ENCODE assay signal across 1 cellular context in the genomic region with DNA sequence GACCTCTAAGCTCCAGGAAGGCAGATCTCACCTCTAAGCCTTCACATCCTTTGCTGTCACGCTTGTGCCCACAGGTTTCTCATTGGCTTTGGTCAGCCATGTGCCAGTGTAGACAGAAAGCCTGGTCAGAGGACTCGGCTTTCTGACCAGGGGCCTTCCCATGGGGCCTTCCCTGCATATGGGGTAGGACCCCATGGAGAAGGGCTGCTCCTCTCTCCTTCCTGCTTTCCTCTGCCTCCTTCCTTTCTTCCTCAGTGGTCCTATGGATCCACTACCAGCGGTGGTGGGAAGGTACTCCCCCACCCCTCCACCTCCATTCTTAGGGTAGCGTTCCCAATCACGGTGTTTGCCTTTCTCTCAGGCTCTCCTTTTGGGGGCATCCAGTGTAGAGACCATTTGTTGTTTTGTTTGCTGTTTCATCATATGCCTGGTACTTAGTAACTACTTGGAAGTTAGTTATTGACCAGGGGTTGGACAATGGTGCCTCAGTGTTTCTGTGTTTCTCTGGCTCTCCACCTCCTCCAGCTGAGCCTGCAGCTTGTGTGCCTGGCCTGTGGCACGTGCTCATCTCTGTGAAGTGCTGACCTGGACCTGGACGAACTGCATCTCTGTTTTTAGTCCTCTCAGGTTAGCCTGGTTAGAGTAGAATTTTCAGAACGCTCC.
TF ChIP-seq lines count a peak whose summit lies in the region.

No MANE protein-coding gene starts in this region.

TF ChIP-seq in HepG2, 621 proteins besides CTCF, POLR2A, EP300 and RAD21 (continued from another document and continues in another):
- TF ChIP-seq, protein P1, sequence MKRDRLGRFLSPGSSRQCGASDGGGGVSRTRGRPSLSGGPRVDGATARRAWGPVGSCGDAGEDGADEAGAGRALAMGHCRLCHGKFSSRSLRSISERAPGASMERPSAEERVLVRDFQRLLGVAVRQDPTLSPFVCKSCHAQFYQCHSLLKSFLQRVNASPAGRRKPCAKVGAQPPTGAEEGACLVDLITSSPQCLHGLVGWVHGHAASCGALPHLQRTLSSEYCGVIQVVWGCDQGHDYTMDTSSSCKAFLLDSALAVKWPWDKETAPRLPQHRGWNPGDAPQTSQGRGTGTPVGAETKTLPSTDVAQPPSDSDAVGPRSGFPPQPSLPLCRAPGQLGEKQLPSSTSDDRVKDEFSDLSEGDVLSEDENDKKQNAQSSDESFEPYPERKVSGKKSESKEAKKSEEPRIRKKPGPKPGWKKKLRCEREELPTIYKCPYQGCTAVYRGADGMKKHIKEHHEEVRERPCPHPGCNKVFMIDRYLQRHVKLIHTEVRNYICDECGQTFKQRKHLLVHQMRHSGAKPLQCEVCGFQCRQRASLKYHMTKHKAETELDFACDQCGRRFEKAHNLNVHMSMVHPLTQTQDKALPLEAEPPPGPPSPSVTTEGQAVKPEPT (CRISPR knock-in tag; IDR thresholded peaks at IDR 0.05; ENCODE audit: low read depth) = no peak
- TF ChIP-seq, protein P2, sequence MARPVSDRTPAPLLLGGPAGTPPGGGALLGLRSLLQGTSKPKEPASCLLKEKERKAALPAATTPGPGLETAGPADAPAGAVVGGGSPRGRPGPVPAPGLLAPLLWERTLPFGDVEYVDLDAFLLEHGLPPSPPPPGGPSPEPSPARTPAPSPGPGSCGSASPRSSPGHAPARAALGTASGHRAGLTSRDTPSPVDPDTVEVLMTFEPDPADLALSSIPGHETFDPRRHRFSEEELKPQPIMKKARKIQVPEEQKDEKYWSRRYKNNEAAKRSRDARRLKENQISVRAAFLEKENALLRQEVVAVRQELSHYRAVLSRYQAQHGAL (CRISPR knock-in tag; IDR thresholded peaks at IDR 0.05; ENCODE audit: not compliant biosample characterization) = no peak
- TF ChIP-seq, protein P3, sequence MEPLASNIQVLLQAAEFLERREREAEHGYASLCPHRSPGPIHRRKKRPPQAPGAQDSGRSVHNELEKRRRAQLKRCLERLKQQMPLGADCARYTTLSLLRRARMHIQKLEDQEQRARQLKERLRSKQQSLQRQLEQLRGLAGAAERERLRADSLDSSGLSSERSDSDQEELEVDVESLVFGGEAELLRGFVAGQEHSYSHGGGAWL (CRISPR knock-in tag; IDR thresholded peaks at IDR 0.05) = no peak
- TF ChIP-seq SAP130 (CRISPR knock-in tag; IDR thresholded peaks at IDR 0.05; ENCODE audit: low read depth) = peak; percentile 43; the same call in 1 of the 2 replicates
- TF ChIP-seq ZBTB20 (CRISPR knock-in tag; IDR thresholded peaks at IDR 0.05; ENCODE audit: borderline replicate concordance, low read depth) = no peak
- TF ChIP-seq, protein P4, sequence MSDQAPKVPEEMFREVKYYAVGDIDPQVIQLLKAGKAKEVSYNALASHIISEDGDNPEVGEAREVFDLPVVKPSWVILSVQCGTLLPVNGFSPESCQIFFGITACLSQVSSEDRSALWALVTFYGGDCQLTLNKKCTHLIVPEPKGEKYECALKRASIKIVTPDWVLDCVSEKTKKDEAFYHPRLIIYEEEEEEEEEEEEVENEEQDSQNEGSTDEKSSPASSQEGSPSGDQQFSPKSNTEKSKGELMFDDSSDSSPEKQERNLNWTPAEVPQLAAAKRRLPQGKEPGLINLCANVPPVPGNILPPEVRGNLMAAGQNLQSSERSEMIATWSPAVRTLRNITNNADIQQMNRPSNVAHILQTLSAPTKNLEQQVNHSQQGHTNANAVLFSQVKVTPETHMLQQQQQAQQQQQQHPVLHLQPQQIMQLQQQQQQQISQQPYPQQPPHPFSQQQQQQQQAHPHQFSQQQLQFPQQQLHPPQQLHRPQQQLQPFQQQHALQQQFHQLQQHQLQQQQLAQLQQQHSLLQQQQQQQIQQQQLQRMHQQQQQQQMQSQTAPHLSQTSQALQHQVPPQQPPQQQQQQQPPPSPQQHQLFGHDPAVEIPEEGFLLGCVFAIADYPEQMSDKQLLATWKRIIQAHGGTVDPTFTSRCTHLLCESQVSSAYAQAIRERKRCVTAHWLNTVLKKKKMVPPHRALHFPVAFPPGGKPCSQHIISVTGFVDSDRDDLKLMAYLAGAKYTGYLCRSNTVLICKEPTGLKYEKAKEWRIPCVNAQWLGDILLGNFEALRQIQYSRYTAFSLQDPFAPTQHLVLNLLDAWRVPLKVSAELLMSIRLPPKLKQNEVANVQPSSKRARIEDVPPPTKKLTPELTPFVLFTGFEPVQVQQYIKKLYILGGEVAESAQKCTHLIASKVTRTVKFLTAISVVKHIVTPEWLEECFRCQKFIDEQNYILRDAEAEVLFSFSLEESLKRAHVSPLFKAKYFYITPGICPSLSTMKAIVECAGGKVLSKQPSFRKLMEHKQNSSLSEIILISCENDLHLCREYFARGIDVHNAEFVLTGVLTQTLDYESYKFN (CRISPR knock-in tag; conservative IDR thresholded peaks at IDR 0.05) = peak; percentile 82
- TF ChIP-seq ZFYVE20 (CRISPR knock-in tag; IDR thresholded peaks at IDR 0.05; ENCODE audit: borderline replicate concordance, low read depth) = no peak
- TF ChIP-seq, protein P5, sequence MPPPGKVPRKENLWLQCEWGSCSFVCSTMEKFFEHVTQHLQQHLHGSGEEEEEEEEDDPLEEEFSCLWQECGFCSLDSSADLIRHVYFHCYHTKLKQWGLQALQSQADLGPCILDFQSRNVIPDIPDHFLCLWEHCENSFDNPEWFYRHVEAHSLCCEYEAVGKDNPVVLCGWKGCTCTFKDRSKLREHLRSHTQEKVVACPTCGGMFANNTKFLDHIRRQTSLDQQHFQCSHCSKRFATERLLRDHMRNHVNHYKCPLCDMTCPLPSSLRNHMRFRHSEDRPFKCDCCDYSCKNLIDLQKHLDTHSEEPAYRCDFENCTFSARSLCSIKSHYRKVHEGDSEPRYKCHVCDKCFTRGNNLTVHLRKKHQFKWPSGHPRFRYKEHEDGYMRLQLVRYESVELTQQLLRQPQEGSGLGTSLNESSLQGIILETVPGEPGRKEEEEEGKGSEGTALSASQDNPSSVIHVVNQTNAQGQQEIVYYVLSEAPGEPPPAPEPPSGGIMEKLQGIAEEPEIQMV (CRISPR knock-in tag; IDR thresholded peaks at IDR 0.05; ENCODE audit: low read depth) = 0 out of 2 replicates have a peak, but pooled peaks have one; percentile 36
- TF ChIP-seq MEF2D (CRISPR knock-in tag; IDR thresholded peaks at IDR 0.05) = 0 out of 2 replicates have a peak, but pooled peaks have one; percentile 10
- TF ChIP-seq, protein P6, sequence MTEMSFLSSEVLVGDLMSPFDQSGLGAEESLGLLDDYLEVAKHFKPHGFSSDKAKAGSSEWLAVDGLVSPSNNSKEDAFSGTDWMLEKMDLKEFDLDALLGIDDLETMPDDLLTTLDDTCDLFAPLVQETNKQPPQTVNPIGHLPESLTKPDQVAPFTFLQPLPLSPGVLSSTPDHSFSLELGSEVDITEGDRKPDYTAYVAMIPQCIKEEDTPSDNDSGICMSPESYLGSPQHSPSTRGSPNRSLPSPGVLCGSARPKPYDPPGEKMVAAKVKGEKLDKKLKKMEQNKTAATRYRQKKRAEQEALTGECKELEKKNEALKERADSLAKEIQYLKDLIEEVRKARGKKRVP (CRISPR knock-in tag; IDR thresholded peaks at IDR 0.05) = peak in 1 of 2 experiments; percentile 73; a peak in 2 of 4 replicates
- TF ChIP-seq SMYD3 (CRISPR knock-in tag; IDR thresholded peaks at IDR 0.05) = 0 out of 2 replicates have a peak, but pooled peaks have one; percentile 21
- TF ChIP-seq, protein P7, sequence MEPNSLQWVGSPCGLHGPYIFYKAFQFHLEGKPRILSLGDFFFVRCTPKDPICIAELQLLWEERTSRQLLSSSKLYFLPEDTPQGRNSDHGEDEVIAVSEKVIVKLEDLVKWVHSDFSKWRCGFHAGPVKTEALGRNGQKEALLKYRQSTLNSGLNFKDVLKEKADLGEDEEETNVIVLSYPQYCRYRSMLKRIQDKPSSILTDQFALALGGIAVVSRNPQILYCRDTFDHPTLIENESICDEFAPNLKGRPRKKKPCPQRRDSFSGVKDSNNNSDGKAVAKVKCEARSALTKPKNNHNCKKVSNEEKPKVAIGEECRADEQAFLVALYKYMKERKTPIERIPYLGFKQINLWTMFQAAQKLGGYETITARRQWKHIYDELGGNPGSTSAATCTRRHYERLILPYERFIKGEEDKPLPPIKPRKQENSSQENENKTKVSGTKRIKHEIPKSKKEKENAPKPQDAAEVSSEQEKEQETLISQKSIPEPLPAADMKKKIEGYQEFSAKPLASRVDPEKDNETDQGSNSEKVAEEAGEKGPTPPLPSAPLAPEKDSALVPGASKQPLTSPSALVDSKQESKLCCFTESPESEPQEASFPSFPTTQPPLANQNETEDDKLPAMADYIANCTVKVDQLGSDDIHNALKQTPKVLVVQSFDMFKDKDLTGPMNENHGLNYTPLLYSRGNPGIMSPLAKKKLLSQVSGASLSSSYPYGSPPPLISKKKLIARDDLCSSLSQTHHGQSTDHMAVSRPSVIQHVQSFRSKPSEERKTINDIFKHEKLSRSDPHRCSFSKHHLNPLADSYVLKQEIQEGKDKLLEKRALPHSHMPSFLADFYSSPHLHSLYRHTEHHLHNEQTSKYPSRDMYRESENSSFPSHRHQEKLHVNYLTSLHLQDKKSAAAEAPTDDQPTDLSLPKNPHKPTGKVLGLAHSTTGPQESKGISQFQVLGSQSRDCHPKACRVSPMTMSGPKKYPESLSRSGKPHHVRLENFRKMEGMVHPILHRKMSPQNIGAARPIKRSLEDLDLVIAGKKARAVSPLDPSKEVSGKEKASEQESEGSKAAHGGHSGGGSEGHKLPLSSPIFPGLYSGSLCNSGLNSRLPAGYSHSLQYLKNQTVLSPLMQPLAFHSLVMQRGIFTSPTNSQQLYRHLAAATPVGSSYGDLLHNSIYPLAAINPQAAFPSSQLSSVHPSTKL (CRISPR knock-in tag; IDR thresholded peaks at IDR 0.05) = peak; percentile 73
- no peak for TF ChIP-seq JARID2 (CRISPR knock-in tag; IDR thresholded peaks at IDR 0.05; ENCODE audit: insufficient replicate concordance)
- TF ChIP-seq FOSL2 (CRISPR knock-in tag; IDR thresholded peaks at IDR 0.05) = peak; percentile 43; the same call in 1 of the 2 replicates
- no peak for TF ChIP-seq SP1 (IDR thresholded peaks at IDR 0.05)
- TF ChIP-seq SP1 (CRISPR knock-in tag; IDR thresholded peaks at IDR 0.05) = no peak
- TF ChIP-seq, protein P8, sequence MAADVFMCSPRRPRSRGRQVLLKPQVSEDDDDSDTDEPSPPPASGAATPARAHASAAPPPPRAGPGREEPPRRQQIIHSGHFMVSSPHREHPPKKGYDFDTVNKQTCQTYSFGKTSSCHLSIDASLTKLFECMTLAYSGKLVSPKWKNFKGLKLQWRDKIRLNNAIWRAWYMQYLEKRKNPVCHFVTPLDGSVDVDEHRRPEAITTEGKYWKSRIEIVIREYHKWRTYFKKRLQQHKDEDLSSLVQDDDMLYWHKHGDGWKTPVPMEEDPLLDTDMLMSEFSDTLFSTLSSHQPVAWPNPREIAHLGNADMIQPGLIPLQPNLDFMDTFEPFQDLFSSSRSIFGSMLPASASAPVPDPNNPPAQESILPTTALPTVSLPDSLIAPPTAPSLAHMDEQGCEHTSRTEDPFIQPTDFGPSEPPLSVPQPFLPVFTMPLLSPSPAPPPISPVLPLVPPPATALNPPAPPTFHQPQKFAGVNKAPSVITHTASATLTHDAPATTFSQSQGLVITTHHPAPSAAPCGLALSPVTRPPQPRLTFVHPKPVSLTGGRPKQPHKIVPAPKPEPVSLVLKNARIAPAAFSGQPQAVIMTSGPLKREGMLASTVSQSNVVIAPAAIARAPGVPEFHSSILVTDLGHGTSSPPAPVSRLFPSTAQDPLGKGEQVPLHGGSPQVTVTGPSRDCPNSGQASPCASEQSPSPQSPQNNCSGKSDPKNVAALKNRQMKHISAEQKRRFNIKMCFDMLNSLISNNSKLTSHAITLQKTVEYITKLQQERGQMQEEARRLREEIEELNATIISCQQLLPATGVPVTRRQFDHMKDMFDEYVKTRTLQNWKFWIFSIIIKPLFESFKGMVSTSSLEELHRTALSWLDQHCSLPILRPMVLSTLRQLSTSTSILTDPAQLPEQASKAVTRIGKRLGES (CRISPR knock-in tag; IDR thresholded peaks at IDR 0.05; ENCODE audit: borderline replicate concordance) = no peak
- peak in 1 of 2 experiments; percentile 61; a peak in 1 of 4 replicates for TF ChIP-seq KLF16 (CRISPR knock-in tag; IDR thresholded peaks at IDR 0.05)
- TF ChIP-seq JUN (CRISPR knock-in tag; IDR thresholded peaks at IDR 0.05) = 0 out of 2 replicates have a peak, but pooled peaks have one; percentile 22
- TF ChIP-seq NFIB (CRISPR knock-in tag; IDR thresholded peaks at IDR 0.05; ENCODE audit: borderline replicate concordance) = no peak
- TF ChIP-seq, protein P9, sequence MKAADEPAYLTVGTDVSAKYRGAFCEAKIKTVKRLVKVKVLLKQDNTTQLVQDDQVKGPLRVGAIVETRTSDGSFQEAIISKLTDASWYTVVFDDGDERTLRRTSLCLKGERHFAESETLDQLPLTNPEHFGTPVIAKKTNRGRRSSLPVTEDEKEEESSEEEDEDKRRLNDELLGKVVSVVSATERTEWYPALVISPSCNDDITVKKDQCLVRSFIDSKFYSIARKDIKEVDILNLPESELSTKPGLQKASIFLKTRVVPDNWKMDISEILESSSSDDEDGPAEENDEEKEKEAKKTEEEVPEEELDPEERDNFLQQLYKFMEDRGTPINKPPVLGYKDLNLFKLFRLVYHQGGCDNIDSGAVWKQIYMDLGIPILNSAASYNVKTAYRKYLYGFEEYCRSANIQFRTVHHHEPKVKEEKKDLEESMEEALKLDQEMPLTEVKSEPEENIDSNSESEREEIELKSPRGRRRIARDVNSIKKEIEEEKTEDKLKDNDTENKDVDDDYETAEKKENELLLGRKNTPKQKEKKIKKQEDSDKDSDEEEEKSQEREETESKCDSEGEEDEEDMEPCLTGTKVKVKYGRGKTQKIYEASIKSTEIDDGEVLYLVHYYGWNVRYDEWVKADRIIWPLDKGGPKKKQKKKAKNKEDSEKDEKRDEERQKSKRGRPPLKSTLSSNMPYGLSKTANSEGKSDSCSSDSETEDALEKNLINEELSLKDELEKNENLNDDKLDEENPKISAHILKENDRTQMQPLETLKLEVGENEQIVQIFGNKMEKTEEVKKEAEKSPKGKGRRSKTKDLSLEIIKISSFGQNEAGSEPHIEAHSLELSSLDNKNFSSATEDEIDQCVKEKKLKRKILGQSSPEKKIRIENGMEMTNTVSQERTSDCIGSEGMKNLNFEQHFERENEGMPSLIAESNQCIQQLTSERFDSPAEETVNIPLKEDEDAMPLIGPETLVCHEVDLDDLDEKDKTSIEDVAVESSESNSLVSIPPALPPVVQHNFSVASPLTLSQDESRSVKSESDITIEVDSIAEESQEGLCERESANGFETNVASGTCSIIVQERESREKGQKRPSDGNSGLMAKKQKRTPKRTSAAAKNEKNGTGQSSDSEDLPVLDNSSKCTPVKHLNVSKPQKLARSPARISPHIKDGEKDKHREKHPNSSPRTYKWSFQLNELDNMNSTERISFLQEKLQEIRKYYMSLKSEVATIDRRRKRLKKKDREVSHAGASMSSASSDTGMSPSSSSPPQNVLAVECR (CRISPR knock-in tag; IDR thresholded peaks at IDR 0.05; ENCODE audit: borderline replicate concordance) = peak; percentile 55; the same call in 1 of the 2 replicates
- 0 out of 2 replicates have a peak, but pooled peaks have one; percentile 12 for TF ChIP-seq ELF3 (CRISPR knock-in tag; IDR thresholded peaks at IDR 0.05)
- TF ChIP-seq ZNF225 (CRISPR knock-in tag; IDR thresholded peaks at IDR 0.05) = no peak
- TF ChIP-seq ZNF670 (CRISPR knock-in tag; IDR thresholded peaks at IDR 0.05; ENCODE audit: borderline replicate concordance) = no peak
- TF ChIP-seq ZBTB38 (CRISPR knock-in tag; IDR thresholded peaks at IDR 0.05) = peak; percentile 64; the same call in 1 of the 2 replicates
- no peak for TF ChIP-seq ZNF749 (CRISPR knock-in tag; IDR thresholded peaks at IDR 0.05; ENCODE audit: borderline replicate concordance)
